Comparison of ENCODE assay signal across 10 cellular contexts in the genomic region with DNA sequence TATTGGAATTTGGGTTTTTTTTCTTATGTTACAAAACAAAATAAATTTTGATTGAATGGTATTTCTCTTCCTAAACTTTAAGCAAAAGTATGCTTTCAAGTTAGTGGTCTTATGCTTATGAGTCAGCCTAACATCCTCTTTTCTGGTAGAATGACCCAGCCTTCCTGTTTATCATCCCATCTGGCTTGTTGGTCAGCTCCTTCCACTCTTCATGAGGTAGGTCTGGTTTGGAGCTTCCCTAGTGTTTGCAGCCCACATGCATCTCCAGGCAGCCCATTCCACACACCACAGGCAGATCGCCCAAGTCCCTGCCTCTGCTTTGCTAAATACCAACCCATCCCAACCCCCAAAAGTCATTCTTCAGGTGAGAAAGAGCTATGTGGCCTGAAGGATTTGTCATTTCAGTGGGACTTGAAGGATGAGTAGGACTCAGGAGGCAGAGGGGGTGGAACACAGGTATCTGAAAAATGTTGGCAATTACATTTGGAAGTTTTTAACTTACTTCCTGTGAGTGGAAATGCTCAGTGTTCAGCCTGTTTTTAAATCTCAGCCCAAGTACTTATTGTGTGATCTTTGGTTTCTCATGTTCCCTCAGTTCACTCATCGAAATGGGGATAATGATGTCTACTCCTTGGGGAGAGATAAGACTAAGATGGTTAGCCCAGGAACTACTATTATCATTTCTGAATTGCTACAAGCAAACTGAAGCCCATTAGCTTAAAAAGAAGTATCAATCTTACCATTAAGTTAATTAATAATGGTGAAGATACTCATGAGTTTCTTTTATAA.
DNase-seq lines count a peak whose midpoint lies in the region; ATAC-seq, FAIRE-seq and TF ChIP-seq lines count a peak whose summit lies in the region.
"Had no signal": no experiment of that assay in that cellular context is flagged by ENCODE, and none has a peak within 500 bp of the region (broad histone marks: within the 10 kb centered on the region; RNA-seq: fewer than 3 reads in every experiment).

No MANE protein-coding gene starts in this region.

- intact Hi-C loops in endothelial cell of umbilical vein (cut with micrococcal nuclease), result loop anchor here (1.0 kb wide), 1 partner anchor 21 kb away; no protein-coding TSS in a partner anchor

- POLR2A ChIA-PET in endothelial cell of umbilical vein (lab: Charles Lee), result no interaction called here

- H3K9ac ChIP-seq in endothelial cell of umbilical vein (replicated peaks; ENCODE audit: extremely low read depth, insufficient read depth, low read length) (no peak overlapping the region), parathyroid adenoma (no peak overlapping the region)

- no peak for ATAC-seq in GM19455 (IDR thresholded peaks at IDR 0.05; ENCODE audit: unreplicated experiment)

- H3K36me3 ChIP-seq in endothelial cell of umbilical vein (ENCODE audit: control insufficient read depth in 2 of 2, extremely low read depth in 1 of 2, insufficient read depth in 2 of 2, low read length in 2 of 2), result no peaks in the 10 kb centered on the region
- H3K36me3 ChIP-seq in parathyroid adenoma (ENCODE audit: control insufficient read depth, insufficient read depth, low read length), result no peaks in the 10 kb centered on the region
- H3K36me3 ChIP-seq: right atrium auricular region had no signal

- H3K4me3 ChIP-seq in endothelial cell of umbilical vein (replicated peaks in 1 of 3; ENCODE audit: insufficient read depth in 1 of 3, low read depth in 1 of 3, low read length in 3 of 3) (no peak overlapping the region), parathyroid adenoma (ENCODE audit: low read depth, low read length) (no peak overlapping the region)
- H3K4me3 ChIP-seq: right atrium auricular region had no signal

- no peak overlapping the region for H2AFZ ChIP-seq in endothelial cell of umbilical vein (ENCODE audit: low read depth, low read length)
- H2AFZ ChIP-seq in parathyroid adenoma, result peak overlapping the region; percentile 19

- no TSS peak for BruUV-seq in endothelial cell of umbilical vein (replicated peaks; lab: Mats Ljungman, UMichigan)

- H3K4me2 ChIP-seq in endothelial cell of umbilical vein (ENCODE audit: insufficient read depth, low read length) (peak overlapping the region; percentile 9), parathyroid adenoma (ENCODE audit: low read length) (no peak overlapping the region)

- FAIRE-seq in endothelial cell of umbilical vein (lab: Jason Lieb, UNC), result peak; percentile 84

- H3K9me1 ChIP-seq in endothelial cell of umbilical vein (replicated peaks; ENCODE audit: control insufficient read depth, extremely low read depth, insufficient read depth, low read length), result no peaks in the 10 kb centered on the region

- no peaks in the 10 kb centered on the region for H3K27me3 ChIP-seq in endothelial cell of umbilical vein (ENCODE audit: control insufficient read depth in 2 of 2, insufficient read depth in 2 of 2, low read length in 2 of 2)
- H3K27me3 ChIP-seq in parathyroid adenoma (ENCODE audit: control insufficient read depth, insufficient read depth, low read length), result no peaks in the 10 kb centered on the region
- H3K27me3 ChIP-seq: right atrium auricular region had no signal

- H3K79me2 ChIP-seq in endothelial cell of umbilical vein (ENCODE audit: control insufficient read depth, insufficient read depth, low read length) (no peaks in the 10 kb centered on the region), parathyroid adenoma (no peaks in the 10 kb centered on the region)

- no peak overlapping the region for H3K27ac ChIP-seq in endothelial cell of umbilical vein (ENCODE audit: insufficient read depth, low read depth, low read length)
- peak overlapping the region; percentile 88 for H3K27ac ChIP-seq in parathyroid adenoma
- H3K27ac ChIP-seq: right atrium auricular region had no signal

- DNase-seq in GDM1 (lab: John Stamatoyannopoulos, UW), result peak; percentile 77
- peak; percentile 63 for DNase-seq in NCI-H226
- DNase-seq in endothelial cell of umbilical vein (ENCODE audit: low read depth, low spot score), result peak; percentile 82
- DNase-seq in activated T-cell treated with anti-CD3 and anti-CD28 coated beads, Interleukin-2, amount 50 U/mL, for 48 hours, result no peak
- no peak for DNase-seq in COR-L47 (lab: John Stamatoyannopoulos, UW)
- DNase-seq in stimulated activated CD4-positive, alpha-beta T cell treated with anti-CD3 and anti-CD28 coated beads, Interleukin-1b, Interleukin-23, amount 100 ng/mL, for 48 hours, result no peak
- DNase-seq: effector CD4-positive, alpha-beta T cell had no signal

- CTCF ChIA-PET in endothelial cell of umbilical vein (lab: Charles Lee), result interaction anchor here (0.5 to 1.5 kb wide), 4 partner anchors 13 to 98 kb away, joined by 3 to 5 read pairs (median 4); no protein-coding TSS in a partner anchor

- H4K20me1 ChIP-seq in endothelial cell of umbilical vein (replicated peaks; ENCODE audit: control insufficient read depth, extremely low read depth, insufficient read depth, low read length), result no peaks in the 10 kb centered on the region

- H3K4me1 ChIP-seq in endothelial cell of umbilical vein (ENCODE audit: control insufficient read depth, extremely low read depth, insufficient read depth, low read length), result peaks cover 11% of the 10 kb centered on the region
- peaks cover 79% of the 10 kb centered on the region for H3K4me1 ChIP-seq in parathyroid adenoma
- H3K4me1 ChIP-seq: right atrium auricular region had no signal

- TF ChIP-seq POLR2A in endothelial cell of umbilical vein (IDR thresholded peaks at IDR 0.05; ENCODE audit: low read depth, low read length), result no peak

- H3K9me3 ChIP-seq in endothelial cell of umbilical vein (replicated peaks; ENCODE audit: control insufficient read depth, insufficient read depth, low read length), result no peaks in the 10 kb centered on the region
- H3K9me3 ChIP-seq in parathyroid adenoma (ENCODE audit: control insufficient read depth, low read length), result no peaks in the 10 kb centered on the region
- H3K9me3 ChIP-seq: right atrium auricular region had no signal

- TF ChIP-seq CTCF in endothelial cell of umbilical vein (IDR thresholded peaks at IDR 0.05; ENCODE audit: extremely low read depth in 1 of 2, insufficient read depth in 1 of 2, low read depth in 1 of 2, low read length in 2 of 2), result no peak
- TF ChIP-seq CTCF in parathyroid adenoma (IDR thresholded peaks at IDR 0.05), result no peak

- dilution Hi-C loops in endothelial cell of umbilical vein (cut with MboI; ENCODE audit: extremely low pct_ligation_motif_present, low sequenced_read_pairs), result no loop called here

TF ChIP-seq in endothelial cell of umbilical vein, 7 proteins besides CTCF, POLR2A, EP300 and RAD21:
- TF ChIP-seq MYC (IDR thresholded peaks at IDR 0.05; ENCODE audit: low read depth, low read length) (no peak), POLR2AphosphoS5 (IDR thresholded peaks at IDR 0.05; ENCODE audit: insufficient read depth, low read depth, low read length) (peak; percentile 26), JUN (IDR thresholded peaks at IDR 0.05; ENCODE audit: borderline replicate concordance, insufficient read depth, insufficient read length, low read depth) (peak; percentile 50), FOS (IDR thresholded peaks at IDR 0.05; ENCODE audit: borderline replicate concordance, insufficient read depth, low read length) (peak; percentile 88), GATA2 (IDR thresholded peaks at IDR 0.05; ENCODE audit: insufficient read depth, insufficient read length, low read depth, low read length) (peak; percentile 51)

Comparison
In these comparisons a context has a peak if more than half of its experiments do, and no peak if none do; other contexts are left out.
1. DNase-seq: peak in GDM1 (single experiment), NCI-H226 (single experiment) and endothelial cell of umbilical vein (single experiment); none in activated T-cell treated with anti-CD3 and anti-CD28 coated beads, Interleukin-2, amount 50 U/mL, for 48 hours (0 of 2), COR-L47 (single experiment) and stimulated activated CD4-positive, alpha-beta T cell treated with anti-CD3 and anti-CD28 coated beads, Interleukin-1b, Interleukin-23, amount 100 ng/mL, for 48 hours (single experiment).